Comparison of ENCODE assay signal across 1 cellular context in the genomic region with DNA sequence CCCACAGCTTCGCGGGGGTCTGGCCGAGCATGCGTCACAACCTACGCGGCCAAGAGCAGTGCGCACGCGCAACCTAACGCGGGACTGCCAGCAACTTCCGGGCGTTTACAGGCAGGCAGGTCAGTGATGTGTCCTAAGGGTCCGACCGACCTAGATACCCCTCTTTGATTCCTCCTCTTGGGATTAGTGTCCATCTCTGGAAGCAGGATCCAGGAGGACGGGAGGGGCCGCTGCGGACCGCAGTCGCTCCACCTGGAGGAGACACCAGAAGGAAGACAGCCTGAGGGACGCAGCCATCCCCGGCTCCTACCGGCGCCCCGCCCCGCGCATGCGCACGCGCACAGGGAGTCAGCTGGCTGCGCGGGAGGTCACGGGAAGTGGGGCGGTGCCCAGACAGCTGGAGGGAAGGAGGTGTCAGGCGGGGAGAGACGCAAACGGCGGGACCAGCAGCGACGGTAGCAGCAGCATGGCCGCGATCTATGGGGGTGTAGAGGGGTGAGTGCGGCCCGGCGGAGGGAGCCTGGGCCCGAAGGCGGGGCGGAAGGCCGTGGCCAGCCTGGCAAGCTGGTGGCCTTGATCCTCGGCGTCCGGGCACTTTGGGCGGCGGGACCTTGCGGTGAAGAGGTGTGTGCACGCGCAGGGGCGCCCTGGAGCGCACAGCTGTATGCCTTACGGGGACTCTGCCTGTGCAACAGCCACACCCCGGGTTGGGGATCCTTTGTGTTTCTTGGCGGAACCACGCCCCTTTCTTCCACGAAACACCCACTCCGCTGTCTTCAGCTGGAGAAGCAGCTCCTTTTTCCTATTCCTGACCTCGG.
TF ChIP-seq lines count a peak whose summit lies in the region.

Gene NAGK, plus strand, starts transcription at position 431 of the 818 bp plus-strand sequence. Its CDS starts 36 bp downstream, at position 467.

TF ChIP-seq in GM12878, 131 proteins besides CTCF, POLR2A, EP300 and RAD21 (continued from another document):
- TF ChIP-seq ZNF592 (IDR thresholded peaks at IDR 0.05), result no peak
- no peak for TF ChIP-seq FOXM1 (IDR thresholded peaks at IDR 0.05; ENCODE audit: low read depth, low read length)
- no peak for TF ChIP-seq KAT2A (conservative IDR thresholded peaks at IDR 0.05; ENCODE audit: control insufficient read depth, low read depth, low read length)
- 0 out of 3 replicates have a peak, but pooled peaks of 1 of the 2 experiments have one; percentile 18 for TF ChIP-seq EGR1 (IDR thresholded peaks at IDR 0.05; ENCODE audit: borderline replicate concordance in 1 of 2, low read depth in 2 of 2, low read length in 2 of 2)
- no peak for TF ChIP-seq FOS (IDR thresholded peaks at IDR 0.05; ENCODE audit: borderline replicate concordance, extremely low read depth, insufficient read length)
- TF ChIP-seq, protein P1, sequence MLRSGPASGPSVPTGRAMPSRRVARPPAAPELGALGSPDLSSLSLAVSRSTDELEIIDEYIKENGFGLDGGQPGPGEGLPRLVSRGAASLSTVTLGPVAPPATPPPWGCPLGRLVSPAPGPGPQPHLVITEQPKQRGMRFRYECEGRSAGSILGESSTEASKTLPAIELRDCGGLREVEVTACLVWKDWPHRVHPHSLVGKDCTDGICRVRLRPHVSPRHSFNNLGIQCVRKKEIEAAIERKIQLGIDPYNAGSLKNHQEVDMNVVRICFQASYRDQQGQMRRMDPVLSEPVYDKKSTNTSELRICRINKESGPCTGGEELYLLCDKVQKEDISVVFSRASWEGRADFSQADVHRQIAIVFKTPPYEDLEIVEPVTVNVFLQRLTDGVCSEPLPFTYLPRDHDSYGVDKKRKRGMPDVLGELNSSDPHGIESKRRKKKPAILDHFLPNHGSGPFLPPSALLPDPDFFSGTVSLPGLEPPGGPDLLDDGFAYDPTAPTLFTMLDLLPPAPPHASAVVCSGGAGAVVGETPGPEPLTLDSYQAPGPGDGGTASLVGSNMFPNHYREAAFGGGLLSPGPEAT (IDR thresholded peaks at IDR 0.05; ENCODE audit: low read depth), result peak; percentile 61; the same call in 1 of the 2 replicates
- no peak for TF ChIP-seq CEBPB (IDR thresholded peaks at IDR 0.05; ENCODE audit: borderline replicate concordance in 1 of 2, low read depth in 2 of 2, low read length in 2 of 2)
- peak; percentile 69; the same call in 1 of the 2 replicates for TF ChIP-seq NR2F1 (conservative IDR thresholded peaks at IDR 0.05)
- peak; percentile 66 to 88; a peak in 3 of 4 replicates for TF ChIP-seq BHLHE40 (IDR thresholded peaks at IDR 0.05; ENCODE audit: borderline replicate concordance in 1 of 2, low read depth in 2 of 2, low read length in 1 of 2)
- TF ChIP-seq RBBP5 (conservative IDR thresholded peaks at IDR 0.05), result no peak
- no peak for TF ChIP-seq TCF7 (IDR thresholded peaks at IDR 0.05; ENCODE audit: borderline replicate concordance)
- TF ChIP-seq NFYA (IDR thresholded peaks at IDR 0.05; ENCODE audit: borderline replicate concordance, low read depth, low read length), result no peak
- TF ChIP-seq HDAC6 (IDR thresholded peaks at IDR 0.05; ENCODE audit: unreplicated experiment), result no peak
- no peak for TF ChIP-seq SUZ12 (IDR thresholded peaks at IDR 0.05; ENCODE audit: unreplicated experiment)
- TF ChIP-seq IKZF2 (IDR thresholded peaks at IDR 0.05), result peak; percentile 33 to 37; a peak in 2 of 4 replicates
- 0 out of 2 replicates have a peak, but pooled peaks have one; percentile 42 for TF ChIP-seq ATF7 (IDR thresholded peaks at IDR 0.05; ENCODE audit: low read depth)
- TF ChIP-seq, protein P2, sequence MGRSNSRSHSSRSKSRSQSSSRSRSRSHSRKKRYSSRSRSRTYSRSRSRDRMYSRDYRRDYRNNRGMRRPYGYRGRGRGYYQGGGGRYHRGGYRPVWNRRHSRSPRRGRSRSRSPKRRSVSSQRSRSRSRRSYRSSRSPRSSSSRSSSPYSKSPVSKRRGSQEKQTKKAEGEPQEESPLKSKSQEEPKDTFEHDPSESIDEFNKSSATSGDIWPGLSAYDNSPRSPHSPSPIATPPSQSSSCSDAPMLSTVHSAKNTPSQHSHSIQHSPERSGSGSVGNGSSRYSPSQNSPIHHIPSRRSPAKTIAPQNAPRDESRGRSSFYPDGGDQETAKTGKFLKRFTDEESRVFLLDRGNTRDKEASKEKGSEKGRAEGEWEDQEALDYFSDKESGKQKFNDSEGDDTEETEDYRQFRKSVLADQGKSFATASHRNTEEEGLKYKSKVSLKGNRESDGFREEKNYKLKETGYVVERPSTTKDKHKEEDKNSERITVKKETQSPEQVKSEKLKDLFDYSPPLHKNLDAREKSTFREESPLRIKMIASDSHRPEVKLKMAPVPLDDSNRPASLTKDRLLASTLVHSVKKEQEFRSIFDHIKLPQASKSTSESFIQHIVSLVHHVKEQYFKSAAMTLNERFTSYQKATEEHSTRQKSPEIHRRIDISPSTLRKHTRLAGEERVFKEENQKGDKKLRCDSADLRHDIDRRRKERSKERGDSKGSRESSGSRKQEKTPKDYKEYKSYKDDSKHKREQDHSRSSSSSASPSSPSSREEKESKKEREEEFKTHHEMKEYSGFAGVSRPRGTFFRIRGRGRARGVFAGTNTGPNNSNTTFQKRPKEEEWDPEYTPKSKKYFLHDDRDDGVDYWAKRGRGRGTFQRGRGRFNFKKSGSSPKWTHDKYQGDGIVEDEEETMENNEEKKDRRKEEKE (IDR thresholded peaks at IDR 0.05), result no peak
- no peak for TF ChIP-seq SREBF1 (IDR thresholded peaks at IDR 0.05; ENCODE audit: low read length)
- TF ChIP-seq MXI1 (IDR thresholded peaks at IDR 0.05; ENCODE audit: low read depth, low read length), result peak; percentile 96
- TF ChIP-seq HDAC2 (IDR thresholded peaks at IDR 0.05), result no peak
- TF ChIP-seq NR2C2 (IDR thresholded peaks at IDR 0.05; ENCODE audit: borderline replicate concordance, control insufficient read depth, insufficient read length, low read depth), result no peak
- peak; percentile 85 for TF ChIP-seq NRF1 (conservative IDR thresholded peaks at IDR 0.05; ENCODE audit: low read depth, low read length)
TF ChIP-seq in GM12878: peak in this region for 61.
